In the genomic region with DNA sequence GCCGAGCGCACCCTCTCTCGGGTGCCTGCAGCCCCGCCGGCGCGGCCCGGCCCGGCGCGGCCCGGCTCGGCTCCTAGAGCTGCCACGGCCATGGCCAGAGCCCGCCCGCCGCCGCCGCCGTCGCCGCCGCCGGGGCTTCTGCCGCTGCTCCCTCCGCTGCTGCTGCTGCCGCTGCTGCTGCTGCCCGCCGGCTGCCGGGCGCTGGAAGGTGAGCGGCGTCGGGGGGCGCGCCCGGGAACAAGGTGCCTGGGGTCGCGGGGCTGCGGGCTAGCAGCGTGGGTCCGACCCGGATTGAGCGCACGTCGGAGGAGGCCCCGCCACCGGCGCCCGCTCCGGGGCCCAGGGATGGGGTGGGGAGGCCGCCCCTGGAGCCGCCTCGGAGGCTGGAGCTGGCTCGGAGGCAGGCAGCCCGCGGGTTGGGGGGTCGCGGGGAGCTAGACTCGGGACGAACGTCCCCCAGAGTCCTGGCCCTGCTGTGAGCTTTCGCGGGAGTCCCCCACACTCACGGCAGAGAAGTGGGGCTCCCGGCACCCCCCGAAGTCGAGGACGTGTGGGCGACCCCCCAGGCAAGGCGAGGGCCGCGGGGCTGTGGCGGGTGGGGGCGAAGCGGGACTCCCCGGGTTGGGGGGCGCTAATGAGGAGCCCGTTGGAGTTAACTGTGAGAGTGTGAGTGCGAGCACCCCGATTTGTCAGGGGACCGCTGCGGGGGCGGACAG, we compare ENCODE assay signal across 8 cellular contexts. TPM values are rescaled to one million over a fixed set of nuclear protein-coding genes. Genes with fewer than 3 reads are reported as not detected.
DNase-seq lines count a peak whose midpoint lies in the region; ATAC-seq and TF ChIP-seq lines count a peak whose summit lies in the region.

No MANE protein-coding gene starts in this region.

- peak; percentile 18 for ATAC-seq in Right ventricle myocardium superior (ENCODE audit: poor library complexity)
- ATAC-seq in psoas muscle: peak in 2 of 4 donors; percentile 20 to 24
- no peak for ATAC-seq in GM18868 (IDR thresholded peaks at IDR 0.05; ENCODE audit: unreplicated experiment)

- no peak for TF ChIP-seq EP300 in SK-N-SH (IDR thresholded peaks at IDR 0.05; ENCODE audit: borderline replicate concordance in 1 of 2, low read depth in 1 of 2, low read length in 1 of 2)

- no peak for TF ChIP-seq POLR2A in adrenal gland (IDR thresholded peaks at IDR 0.05)

- H3K4me2 ChIP-seq in SK-N-SH: peak overlapping the region; percentile 82; the same call in 1 of the 2 replicates

- H2AFZ ChIP-seq in SK-N-SH (ENCODE audit: low read depth): peak overlapping the region; percentile 86; the same call in 1 of the 2 replicates

- H3K79me2 ChIP-seq in SK-N-SH (ENCODE audit: insufficient read depth): no peaks in the 10 kb centered on the region; the same call in 1 of the 2 replicates

- WGBS in SK-N-SH (ENCODE audit: low lambda C conversion rate): 69% methylated on average over 3 of the region's 84 CpGs
- 8 to 14% (median 11%) methylated on average over 38 to 84 of the region's 84 CpGs for WGBS in psoas muscle, 3 donors
- 9 to 58% (median 33%) methylated on average over 5 to 84 of the region's 84 CpGs for WGBS in adrenal gland, 4 donors

- H3K9me3 ChIP-seq in SK-N-SH: no peaks in the 10 kb centered on the region
- H3K9me3 ChIP-seq in psoas muscle: no peaks in the 10 kb centered on the region
- H3K9me3 ChIP-seq in adrenal gland (replicated peaks in 1 of 3): no peaks in the 10 kb centered on the region

- TF ChIP-seq CTCF in SK-N-SH (IDR thresholded peaks at IDR 0.05): no peak
- no peak for TF ChIP-seq CTCF in psoas muscle (IDR thresholded peaks at IDR 0.05)
- TF ChIP-seq CTCF in adrenal gland (IDR thresholded peaks at IDR 0.05): no peak

- H3K9ac ChIP-seq in SK-N-SH: peak overlapping the region; percentile 58; the same call in 1 of the 2 replicates

- H3K4me1 ChIP-seq in SK-N-SH (ENCODE audit: control insufficient read depth in 1 of 2, insufficient read depth in 2 of 2, low read depth in 1 of 2, low read length in 1 of 2) (peaks cover 24 to 52% of the 10 kb centered on the region in 2 experiments), psoas muscle (peaks cover 12% of the 10 kb centered on the region), adrenal gland (replicated peaks in 1 of 2) (peaks cover 8 to 20% of the 10 kb centered on the region in 2 donors)

- POLR2A ChIA-PET in SK-N-SH (lab: Yijun Ruan, JAX): interaction anchor here (0.6 to 1.5 kb wide), 5 partner anchors 12 to 131 kb away, joined by 3 to 6 read pairs (median 4); no protein-coding TSS in a partner anchor

- H3K4me3 ChIP-seq in SK-N-SH (ENCODE audit: low read depth in 2 of 2, low read length in 1 of 2) (peak overlapping the region; percentile 70 to 77), psoas muscle (peak overlapping the region; percentile 70), adrenal gland (peak overlapping the region in 2 of 4 donors; percentile 32 to 62)

- peak; percentile 44 for DNase-seq in EH (ENCODE audit: low read depth)
- DNase-seq in SK-N-SH: peak; percentile 69
- peak; percentile 47 for DNase-seq in Right ventricle myocardium superior
- no peak for DNase-seq in psoas muscle
- no peak for DNase-seq in adrenal gland
- no peak for DNase-seq in NCI-H2107 (lab: John Stamatoyannopoulos, UW)
- DNase-seq in SW 1271 (lab: John Stamatoyannopoulos, UW): no peak

- H3K36me3 ChIP-seq in SK-N-SH (replicated peaks in 1 of 2; ENCODE audit: control insufficient read depth in 1 of 2, insufficient read depth in 2 of 2, low read length in 1 of 2): no peaks in the 10 kb centered on the region
- no peaks in the 10 kb centered on the region for H3K36me3 ChIP-seq in psoas muscle (ENCODE audit: insufficient read depth in 1 of 2, low read depth in 1 of 2)
- no peaks in the 10 kb centered on the region for H3K36me3 ChIP-seq in adrenal gland (replicated peaks in 1 of 2)

- intact Hi-C loops in Right ventricle myocardium superior (cut with DNase I) (no loop called here), psoas muscle (cut with DNase I) (no loop called here), adrenal gland (cut with DNase I) (no loop called here)

- CTCF ChIA-PET in SK-N-SH (lab: Yijun Ruan, JAX): interaction anchor here (1.0 to 3.1 kb wide), 22 partner anchors 16 to 262 kb away, joined by 3 to 49 read pairs (median 10); a partner anchor contains a TSS

- no peak overlapping the region; a peak in 1 of 4 replicates for H3K27ac ChIP-seq in SK-N-SH (ENCODE audit: low read depth in 2 of 2, low read length in 1 of 2)
- no peak overlapping the region for H3K27ac ChIP-seq in psoas muscle
- H3K27ac ChIP-seq in adrenal gland: peak overlapping the region in 2 of 5 donors; percentile 30 to 52

- no peak for TF ChIP-seq RAD21 in SK-N-SH (IDR thresholded peaks at IDR 0.05; ENCODE audit: low read length)

- no peaks in the 10 kb centered on the region for H4K20me1 ChIP-seq in SK-N-SH (ENCODE audit: insufficient read depth)

- peaks cover 4% of the 10 kb centered on the region for H3F3A ChIP-seq in SK-N-SH (replicated peaks; ENCODE audit: insufficient read depth)

- peaks cover 12% of the 10 kb centered on the region; the same call in 1 of the 2 replicates for H3K27me3 ChIP-seq in SK-N-SH (ENCODE audit: insufficient read depth)
- H3K27me3 ChIP-seq in psoas muscle (ENCODE audit: insufficient read depth in 3 of 3, low read length in 2 of 3): peaks cover 0 to 25% (median 3%) of the 10 kb centered on the region in 3 donors
- H3K27me3 ChIP-seq in adrenal gland: no peaks in the 10 kb centered on the region

- H3K9me2 ChIP-seq in SK-N-SH: no peaks in the 10 kb centered on the region

TF ChIP-seq in SK-N-SH, 30 proteins besides CTCF, POLR2A, EP300 and RAD21 (continues in another document):
- TF ChIP-seq, protein P1, sequence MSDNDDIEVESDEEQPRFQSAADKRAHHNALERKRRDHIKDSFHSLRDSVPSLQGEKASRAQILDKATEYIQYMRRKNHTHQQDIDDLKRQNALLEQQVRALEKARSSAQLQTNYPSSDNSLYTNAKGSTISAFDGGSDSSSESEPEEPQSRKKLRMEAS (IDR thresholded peaks at IDR 0.05; ENCODE audit: low read depth): no peak
- TF ChIP-seq TCF12 (IDR thresholded peaks at IDR 0.05) (no peak), TAF1 (IDR thresholded peaks at IDR 0.05; ENCODE audit: borderline replicate concordance, low read depth, low read length) (no peak), MEF2A (IDR thresholded peaks at IDR 0.05; ENCODE audit: borderline replicate concordance, low read depth) (no peak), ELF1 (IDR thresholded peaks at IDR 0.05) (no peak), MXI1 (IDR thresholded peaks at IDR 0.05; ENCODE audit: low read depth, low read length) (no peak), SIN3A (IDR thresholded peaks at IDR 0.05; ENCODE audit: borderline replicate concordance, low read depth, low read length) (no peak)
- TF ChIP-seq, protein P2, sequence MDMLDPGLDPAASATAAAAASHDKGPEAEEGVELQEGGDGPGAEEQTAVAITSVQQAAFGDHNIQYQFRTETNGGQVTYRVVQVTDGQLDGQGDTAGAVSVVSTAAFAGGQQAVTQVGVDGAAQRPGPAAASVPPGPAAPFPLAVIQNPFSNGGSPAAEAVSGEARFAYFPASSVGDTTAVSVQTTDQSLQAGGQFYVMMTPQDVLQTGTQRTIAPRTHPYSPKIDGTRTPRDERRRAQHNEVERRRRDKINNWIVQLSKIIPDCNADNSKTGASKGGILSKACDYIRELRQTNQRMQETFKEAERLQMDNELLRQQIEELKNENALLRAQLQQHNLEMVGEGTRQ (IDR thresholded peaks at IDR 0.05; ENCODE audit: borderline replicate concordance, low read depth, low read length): no peak
- TF ChIP-seq, protein P3, sequence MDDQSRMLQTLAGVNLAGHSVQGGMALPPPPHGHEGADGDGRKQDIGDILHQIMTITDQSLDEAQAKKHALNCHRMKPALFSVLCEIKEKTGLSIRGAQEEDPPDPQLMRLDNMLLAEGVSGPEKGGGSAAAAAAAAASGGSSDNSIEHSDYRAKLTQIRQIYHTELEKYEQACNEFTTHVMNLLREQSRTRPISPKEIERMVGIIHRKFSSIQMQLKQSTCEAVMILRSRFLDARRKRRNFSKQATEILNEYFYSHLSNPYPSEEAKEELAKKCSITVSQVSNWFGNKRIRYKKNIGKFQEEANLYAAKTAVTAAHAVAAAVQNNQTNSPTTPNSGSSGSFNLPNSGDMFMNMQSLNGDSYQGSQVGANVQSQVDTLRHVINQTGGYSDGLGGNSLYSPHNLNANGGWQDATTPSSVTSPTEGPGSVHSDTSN (IDR thresholded peaks at IDR 0.05): no peak
- TF ChIP-seq, protein P4, sequence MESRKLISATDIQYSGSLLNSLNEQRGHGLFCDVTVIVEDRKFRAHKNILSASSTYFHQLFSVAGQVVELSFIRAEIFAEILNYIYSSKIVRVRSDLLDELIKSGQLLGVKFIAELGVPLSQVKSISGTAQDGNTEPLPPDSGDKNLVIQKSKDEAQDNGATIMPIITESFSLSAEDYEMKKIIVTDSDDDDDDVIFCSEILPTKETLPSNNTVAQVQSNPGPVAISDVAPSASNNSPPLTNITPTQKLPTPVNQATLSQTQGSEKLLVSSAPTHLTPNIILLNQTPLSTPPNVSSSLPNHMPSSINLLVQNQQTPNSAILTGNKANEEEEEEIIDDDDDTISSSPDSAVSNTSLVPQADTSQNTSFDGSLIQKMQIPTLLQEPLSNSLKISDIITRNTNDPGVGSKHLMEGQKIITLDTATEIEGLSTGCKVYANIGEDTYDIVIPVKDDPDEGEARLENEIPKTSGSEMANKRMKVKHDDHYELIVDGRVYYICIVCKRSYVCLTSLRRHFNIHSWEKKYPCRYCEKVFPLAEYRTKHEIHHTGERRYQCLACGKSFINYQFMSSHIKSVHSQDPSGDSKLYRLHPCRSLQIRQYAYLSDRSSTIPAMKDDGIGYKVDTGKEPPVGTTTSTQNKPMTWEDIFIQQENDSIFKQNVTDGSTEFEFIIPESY (IDR thresholded peaks at IDR 0.05; ENCODE audit: borderline replicate concordance, low read depth): no peak
- TF ChIP-seq, protein P5, sequence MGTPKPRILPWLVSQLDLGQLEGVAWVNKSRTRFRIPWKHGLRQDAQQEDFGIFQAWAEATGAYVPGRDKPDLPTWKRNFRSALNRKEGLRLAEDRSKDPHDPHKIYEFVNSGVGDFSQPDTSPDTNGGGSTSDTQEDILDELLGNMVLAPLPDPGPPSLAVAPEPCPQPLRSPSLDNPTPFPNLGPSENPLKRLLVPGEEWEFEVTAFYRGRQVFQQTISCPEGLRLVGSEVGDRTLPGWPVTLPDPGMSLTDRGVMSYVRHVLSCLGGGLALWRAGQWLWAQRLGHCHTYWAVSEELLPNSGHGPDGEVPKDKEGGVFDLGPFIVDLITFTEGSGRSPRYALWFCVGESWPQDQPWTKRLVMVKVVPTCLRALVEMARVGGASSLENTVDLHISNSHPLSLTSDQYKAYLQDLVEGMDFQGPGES (IDR thresholded peaks at IDR 0.05; ENCODE audit: low read depth, low read length): no peak

RNA-seq across cellular contexts. Expression of a gene that starts 0.7 kb away (rescaled TPM):
- polyA plus RNA-seq in SK-N-SH (2012; rRNA removed) (2.1 and 4.2 TPM in 2 replicates), psoas muscle (under 1 TPM; 0.08 to 0.69 (median 0.36) TPM), adrenal gland (1 to 10 TPM in 2 of 3 donors, under 1 TPM in 1; 0.29 to 1.2 (median 1.0) TPM)
- polyA plus RNA-seq in SK-N-SH (2012; cell fraction: cytosol; rRNA removed): 1.5 and 2.0 TPM in 2 replicates
- polyA plus RNA-seq in SK-N-SH (2012; cell fraction: nucleus; rRNA removed): 10.0 and 14.1 TPM in 2 replicates
- total RNA-seq in Right ventricle myocardium superior (2.2 TPM), psoas muscle (1 to 10 TPM in 2 of 4 donors, under 1 TPM in 2; 0.34 to 1.6 (median 0.92) TPM), adrenal gland (1 to 10 TPM in 5 of 8 donors, under 1 TPM in 3; 0.52 to 3.1 (median 1.3) TPM)

Comparison
In these comparisons a context has a peak if more than half of its experiments do, and no peak if none do; other contexts are left out.
1. DNase-seq: peak in EH (single experiment), SK-N-SH (single experiment) and Right ventricle myocardium superior (single experiment); none in psoas muscle (0 of 2), adrenal gland (0 of 7), NCI-H2107 (single experiment) and SW 1271 (0 of 2).